In the genomic region with DNA sequence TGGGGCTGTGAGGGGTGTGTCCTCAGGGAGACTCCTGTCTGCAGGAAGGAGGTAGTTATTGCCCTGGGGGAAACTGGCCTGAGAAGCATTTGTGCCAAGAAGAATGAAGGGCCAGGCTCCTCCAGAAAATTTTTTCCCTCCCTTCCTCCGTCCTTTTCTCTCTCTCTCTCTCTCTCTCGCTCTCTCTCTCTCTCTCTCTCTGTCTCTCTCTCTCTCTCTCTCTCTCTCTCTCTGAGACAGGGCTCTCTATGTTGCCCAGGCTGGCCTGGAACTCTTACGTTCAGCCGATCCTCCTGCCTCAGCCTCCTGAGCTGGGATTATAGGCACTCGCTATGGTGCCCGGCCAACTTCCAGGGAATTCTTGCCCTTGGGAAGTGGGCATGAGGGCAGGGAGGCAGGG, we compare ENCODE assay signal across 36 cellular contexts. TPM values are rescaled to one million over a fixed set of nuclear protein-coding genes. Genes with fewer than 3 reads are reported as not detected.
"Had no signal": no experiment of that assay in that cellular context is flagged by ENCODE, and none has a peak within 500 bp of the region (broad histone marks: within the 10 kb centered on the region; RNA-seq: fewer than 3 reads in every experiment).

No MANE protein-coding gene starts in this region.

- H3K27me3 ChIP-seq: ascending aorta, colonic mucosa had no signal

- H3K4me3 Mint-ChIP-seq: activated CD4-positive, alpha-beta memory T cell treated with anti-CD3 and anti-CD28 coated beads, Interleukin-2, amount 10 ng/mL, durations not matched to agents 7 days and 5 days; activated CD4-positive, alpha-beta T cell treated with anti-CD3 and anti-CD28 coated beads, Interleukin-2, amount 10 ng/mL, durations not matched to agents 7 days and 5 days; activated naive CD8-positive, alpha-beta T cell; activated T-cell treated with anti-CD3 and anti-CD28 coated beads, Interleukin-2, amount 50 U/mL, for 24 hours; activated T-cell treated with anti-CD3 and anti-CD28 coated beads, Interleukin-2, amount 50 U/mL, for 72 hours; brain; T-cell; T-helper 1 cell treated with Interleukin-12 subunit alpha and Interleukin-12 subunit beta and Interleukin-4 antibody, amounts not matched to agents 30 μg/mL and 1 μg/mL, for 36 hours; WTC11 had no signal

- ATAC-seq: gastroesophageal sphincter, WTC11 had no signal

- H3K36me3 ChIP-seq: ascending aorta, breast epithelium, cardiac muscle cell, colonic mucosa, esophagus squamous epithelium, gastroesophageal sphincter had no signal

- H3K9me3 Mint-ChIP-seq: activated CD4-positive, alpha-beta memory T cell treated with anti-CD3 and anti-CD28 coated beads, Interleukin-2, amount 10 ng/mL, durations not matched to agents 7 days and 5 days; activated CD4-positive, alpha-beta T cell treated with anti-CD3 and anti-CD28 coated beads, Interleukin-2, amount 10 ng/mL, durations not matched to agents 7 days and 5 days; activated T-cell treated with anti-CD3 and anti-CD28 coated beads, Interleukin-2, amount 50 U/mL, for 24 hours; activated T-cell treated with anti-CD3 and anti-CD28 coated beads, Interleukin-2, amount 50 U/mL, for 72 hours; T-cell; T-helper 1 cell treated with Interleukin-12 subunit alpha and Interleukin-12 subunit beta and Interleukin-4 antibody, amounts not matched to agents 30 μg/mL and 1 μg/mL, for 36 hours; WTC11 had no signal

- H3K4me1 Mint-ChIP-seq: brain, WTC11 had no signal

- DNase-seq: activated CD4-positive, alpha-beta T cell treated with anti-CD3 and anti-CD28 coated beads for 1 hour; activated CD4-positive, alpha-beta T cell treated with anti-CD3 and anti-CD28 coated beads for 4 hours; activated CD4-positive, alpha-beta T cell treated with anti-CD3 and anti-CD28 coated beads, Interleukin-2, amount 50 U/mL, for 4 hours; activated CD8-positive, alpha-beta memory T cell treated with anti-CD3 and anti-CD28 coated beads, Interleukin-2, amount 50 U/mL, for 48 hours; activated gamma-delta T cell; activated naive CD4-positive, alpha-beta T cell treated with anti-CD3 and anti-CD28 coated beads, Interleukin-2, amount 50 U/mL, for 16 hours; activated naive CD4-positive, alpha-beta T cell treated with Interleukin-2 at 50 U/mL for 16 hours; activated T-cell treated with anti-CD3 and anti-CD28 coated beads for 4 hours; activated T-cell treated with anti-CD3 and anti-CD28 coated beads, Interleukin-2, amount 50 U/mL, for 24 hours; central memory CD4-positive, alpha-beta T cell; cerebellar nuclear complex; colonic mucosa; effector CD8-positive, alpha-beta T cell; esophagus squamous epithelium; foreskin melanocyte; T-helper 9 cell had no signal

- H3K9me3 ChIP-seq: ascending aorta, breast epithelium, colonic mucosa, esophagus squamous epithelium, gastroesophageal sphincter had no signal

- H3K27ac Mint-ChIP-seq: activated CD4-positive, alpha-beta memory T cell treated with anti-CD3 and anti-CD28 coated beads, Interleukin-2, amount 10 ng/mL, durations not matched to agents 7 days and 5 days; activated CD4-positive, alpha-beta T cell treated with anti-CD3 and anti-CD28 coated beads, Interleukin-2, amount 10 ng/mL, durations not matched to agents 7 days and 5 days; activated naive CD8-positive, alpha-beta T cell; activated T-cell treated with anti-CD3 and anti-CD28 coated beads, Interleukin-2, amount 50 U/mL, for 24 hours; activated T-cell treated with anti-CD3 and anti-CD28 coated beads, Interleukin-2, amount 50 U/mL, for 72 hours; brain; T-cell; T-helper 1 cell treated with Interleukin-12 subunit alpha and Interleukin-12 subunit beta and Interleukin-4 antibody, amounts not matched to agents 30 μg/mL and 1 μg/mL, for 36 hours; WTC11 had no signal

- H3K4me1 ChIP-seq: ascending aorta, breast epithelium, colonic mucosa, esophagus squamous epithelium, gastroesophageal sphincter had no signal

- H3K4me3 ChIP-seq: ascending aorta, breast epithelium, cardiac muscle cell, colonic mucosa, esophagus squamous epithelium, gastroesophageal sphincter had no signal

- H3K27ac ChIP-seq: ascending aorta, breast epithelium, cardiac muscle cell, colonic mucosa, epithelial cell of prostate, esophagus squamous epithelium, gastroesophageal sphincter, VCaP had no signal

- H3K36me3 Mint-ChIP-seq: brain, T-cell, WTC11 had no signal

RNA-seq across cellular contexts. Expression of a gene that starts 11.5 kb away (rescaled TPM):
- total RNA-seq: activated CD4-positive, alpha-beta memory T cell treated with anti-CD3 and anti-CD28 coated beads, Interleukin-2, amount 10 ng/mL, durations not matched to agents 7 days and 5 days; activated CD4-positive, alpha-beta T cell treated with anti-CD3 and anti-CD28 coated beads, Interleukin-2, amount 10 ng/mL, durations not matched to agents 7 days and 5 days; activated T-cell treated with anti-CD3 and anti-CD28 coated beads, Interleukin-2, amount 50 U/mL, for 72 hours; cardiac muscle cell; dermis microvascular lymphatic vessel endothelial cell; endothelial cell of umbilical vein; fibroblast of lung; fibroblast of villous mesenchyme; glomerular endothelial cell; T-helper 2 cell treated with Interferon-gamma antibody and Interleukin-4, amounts not matched to agents 100 ng/mL and 5 ng/mL, for 36 hours; WTC11 had no signal

RNA-seq across cellular contexts. Expression of a gene that starts 20.0 kb away (rescaled TPM):
- total RNA-seq: activated CD4-positive, alpha-beta memory T cell treated with anti-CD3 and anti-CD28 coated beads, Interleukin-2, amount 10 ng/mL, durations not matched to agents 7 days and 5 days; ascending aorta; breast epithelium; cardiac muscle cell; colonic mucosa; dermis microvascular lymphatic vessel endothelial cell; endothelial cell of umbilical vein; esophagus squamous epithelium; fibroblast of lung; fibroblast of villous mesenchyme; gastroesophageal sphincter; glomerular endothelial cell; T-helper 2 cell treated with Interferon-gamma antibody and Interleukin-4, amounts not matched to agents 100 ng/mL and 5 ng/mL, for 36 hours; WTC11 had no signal

RNA-seq across cellular contexts. Expression of a gene that starts 44.7 kb away (rescaled TPM):
- total RNA-seq: activated CD4-positive, alpha-beta memory T cell treated with anti-CD3 and anti-CD28 coated beads, Interleukin-2, amount 10 ng/mL, durations not matched to agents 7 days and 5 days; activated CD4-positive, alpha-beta T cell treated with anti-CD3 and anti-CD28 coated beads, Interleukin-2, amount 10 ng/mL, durations not matched to agents 7 days and 5 days; activated T-cell treated with anti-CD3 and anti-CD28 coated beads, Interleukin-2, amount 50 U/mL, for 72 hours; ascending aorta; cardiac muscle cell; dermis microvascular lymphatic vessel endothelial cell; endothelial cell of umbilical vein; esophagus squamous epithelium; fibroblast of lung; fibroblast of villous mesenchyme; gastroesophageal sphincter; glomerular endothelial cell; T-cell; T-helper 2 cell treated with Interferon-gamma antibody and Interleukin-4, amounts not matched to agents 100 ng/mL and 5 ng/mL, for 36 hours; WTC11 had no signal
